Comparison of ENCODE assay signal across 20 cellular contexts in genomic region chrX:48461830-48462229, GRCh38. TPM values are rescaled to one million over a fixed set of nuclear protein-coding genes. Genes with fewer than 3 reads are reported as not detected.
DNase-seq lines count a peak whose midpoint lies in the region; ATAC-seq and TF ChIP-seq lines count a peak whose summit lies in the region.
"Had no signal": no experiment of that assay in that cellular context is flagged by ENCODE, and none has a peak within 500 bp of the region (broad histone marks: within the 10 kb centered on the region; RNA-seq: fewer than 3 reads in every experiment).

No MANE protein-coding gene starts in this region.

- H3K4me3 ChIP-seq in BLaER1: no peak overlapping the region
- no peak overlapping the region for H3K4me3 ChIP-seq in left lung
- H3K4me3 ChIP-seq: GM23338, vagina had no signal

- intact Hi-C loops in left lung (cut with DNase I): no loop called here

- H3K9me3 ChIP-seq in BLaER1: no peaks in the 10 kb centered on the region
- H3K9me3 ChIP-seq in left lung: no peaks in the 10 kb centered on the region
- H3K9me3 ChIP-seq: vagina had no signal

- H3K27ac ChIP-seq in BLaER1 (no peak overlapping the region), epithelial cell of prostate (peak overlapping the region; percentile 63), left lung (no peak overlapping the region)
- H3K27ac ChIP-seq: vagina had no signal

- peaks cover 68% of the 10 kb centered on the region for H3K36me3 ChIP-seq in BLaER1
- no peaks in the 10 kb centered on the region for H3K36me3 ChIP-seq in left lung
- H3K36me3 ChIP-seq: vagina had no signal

- H3K4me1 ChIP-seq in BLaER1: peaks cover 25% of the 10 kb centered on the region
- no peaks in the 10 kb centered on the region for H3K4me1 ChIP-seq in left lung
- H3K4me1 ChIP-seq: vagina had no signal

- TF ChIP-seq CTCF in left lung (IDR thresholded peaks at IDR 0.05): no peak

- H3K27me3 ChIP-seq in BLaER1 (peaks cover 38% of the 10 kb centered on the region), left lung (no peaks in the 10 kb centered on the region)
- H3K27me3 ChIP-seq: vagina had no signal

- no peak for ATAC-seq in left lung
- ATAC-seq: GM23338 had no signal

- H3K9ac ChIP-seq in BLaER1: no peak overlapping the region

- 0 out of 2 replicates have a peak, but pooled peaks cover 11% of the 10 kb centered on the region for H4K20me1 ChIP-seq in BLaER1

- peak; percentile 33 for DNase-seq in activated CD4-positive, alpha-beta T cell treated with anti-CD3 and anti-CD28 coated beads for 48 hours
- DNase-seq in activated CD4-positive, alpha-beta T cell treated with anti-CD3 and anti-CD28 coated beads, Interleukin-2, amount 50 U/mL, for 1 hour: no peak
- DNase-seq in NAMALWA (ENCODE audit: low spot score): peak; percentile 37
- peak; percentile 52 for DNase-seq in epithelial cell of prostate (ENCODE audit: low read depth, low spot score)
- no peak for DNase-seq in NCI-H1092 treated with DMSO at 0.1 percent for 48 hours (lab: John Stamatoyannopoulos, UW)
- no peak for DNase-seq in left lung
- no peak for DNase-seq in NCI-H526 treated with DMSO at 0.1 percent for 48 hours (lab: John Stamatoyannopoulos, UW)
- DNase-seq: activated CD4-positive, alpha-beta T cell treated with anti-CD3 and anti-CD28 coated beads, Interleukin-2, amount 10 ng/mL, durations not matched to agents 24 days and 14 days; MM.1S; naive B cell; NCI-H1694; NCI-H774; SHP77 treated with DMSO at 0.1 percent for 48 hours; stimulated activated CD4-positive, alpha-beta T cell treated with anti-CD3 and anti-CD28 coated beads, Interleukin-12 subunit alpha, Interleukin-12 subunit beta, amount 100 ng/mL, for 4 hours had no signal

- peak overlapping the region; percentile 25; the same call in 1 of the 2 replicates for H3K4me2 ChIP-seq in BLaER1
- H3K4me2 ChIP-seq: GM23338 had no signal

RNA-seq across cellular contexts. Expression of gene SLC38A5, which starts 8.2 kb away (rescaled TPM):
- 10 to 100 TPM; 21.2 to 70.7 TPM for total RNA-seq in left lung

RNA-seq across cellular contexts. Expression of gene FTSJ1, which starts 14.2 kb away (rescaled TPM):
- total RNA-seq in left lung: 10 to 100 TPM; 33.7 to 46.6 TPM

RNA-seq across cellular contexts. Expression of gene PORCN, which starts 47.0 kb away (rescaled TPM):
- 10 to 100 TPM in 1 of 2 donors, 1 to 10 TPM in 1; 8.4 to 12.2 TPM for total RNA-seq in left lung

RNA-seq across cellular contexts. Expression of gene SSX4B, which starts 50.1 kb away (rescaled TPM):
- not detected for total RNA-seq in left lung
- total RNA-seq: activated CD4-positive, alpha-beta T cell treated with anti-CD3 and anti-CD28 coated beads, Interleukin-2, amount 10 ng/mL, durations not matched to agents 24 days and 14 days; frontal cortex; GM23338; kidney epithelial cell; omental fat pad; vagina had no signal

RNA-seq across cellular contexts. Expression of gene EBP, which starts 59.8 kb away (rescaled TPM):
- 100 to 1,000 TPM in 1 of 2 donors, 10 to 100 TPM in 1; 74.2 to 200 TPM for total RNA-seq in left lung

Comparison
In these comparisons a context has a peak if more than half of its experiments do, and no peak if none do; other contexts are left out.
1. DNase-seq: peak in activated CD4-positive, alpha-beta T cell treated with anti-CD3 and anti-CD28 coated beads for 48 hours (single experiment), NAMALWA (single experiment) and epithelial cell of prostate (single experiment); none in activated CD4-positive, alpha-beta T cell treated with anti-CD3 and anti-CD28 coated beads, Interleukin-2, amount 50 U/mL, for 1 hour (single experiment), NCI-H1092 treated with DMSO at 0.1 percent for 48 hours (single experiment), left lung (0 of 2) and NCI-H526 treated with DMSO at 0.1 percent for 48 hours (single experiment).